In the genomic region with DNA sequence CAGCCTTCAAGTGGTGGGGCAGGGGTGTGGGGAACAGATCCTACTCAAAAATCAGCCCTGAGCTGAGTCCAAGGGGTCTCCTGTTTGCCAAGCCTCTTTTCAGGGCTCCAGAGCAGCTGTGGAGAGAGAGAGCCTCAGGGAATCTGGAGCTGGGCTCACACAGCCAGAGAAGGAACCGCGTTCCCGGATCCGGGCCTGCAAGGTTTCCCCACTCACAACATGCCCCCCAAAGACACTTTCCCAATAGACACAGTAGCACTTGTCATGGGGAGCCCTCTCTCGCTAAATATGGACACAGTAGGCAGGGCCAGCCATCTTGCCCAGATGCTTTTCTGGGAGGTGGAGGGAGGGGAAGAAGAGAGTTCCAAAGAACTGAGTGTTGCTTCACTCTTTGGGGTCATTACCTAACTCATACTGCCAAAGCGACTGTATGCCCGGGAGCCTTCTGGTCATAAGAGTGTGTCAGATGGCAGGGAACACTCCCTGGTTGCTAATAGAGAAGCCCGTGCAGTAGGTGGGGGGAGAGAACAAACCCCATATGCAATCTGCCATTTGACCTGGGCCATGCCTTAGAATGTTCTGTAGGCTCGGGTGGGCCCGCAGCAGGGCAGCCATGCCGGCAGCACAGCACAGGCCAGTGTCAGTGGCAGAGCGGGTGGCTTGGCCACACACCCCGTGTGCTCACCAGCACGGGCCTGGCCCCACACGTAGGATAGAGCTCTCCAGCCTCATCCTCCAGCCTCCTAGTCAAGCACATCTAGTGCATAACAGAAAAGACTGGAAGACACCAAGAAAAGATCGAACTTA, we compare ENCODE assay signal across 14 cellular contexts.
DNase-seq lines count a peak whose midpoint lies in the region; ATAC-seq and TF ChIP-seq lines count a peak whose summit lies in the region.
"Had no signal": no experiment of that assay in that cellular context is flagged by ENCODE, and none has a peak within 500 bp of the region (broad histone marks: within the 10 kb centered on the region; RNA-seq: fewer than 3 reads in every experiment).

No MANE protein-coding gene starts in this region.

- no peak for ATAC-seq in HG02938 (IDR thresholded peaks at IDR 0.05; ENCODE audit: unreplicated experiment)
- ATAC-seq in activated T-cell treated with anti-CD3 and anti-CD28 coated beads, Interleukin-2, amount 50 U/mL, for 4 hours: no peak
- ATAC-seq: stimulated activated naive CD8-positive, alpha-beta T cell treated with anti-CD3 and anti-CD28 coated beads, Interleukin-15, amount 100 ng/mL, for 72 hours had no signal

- H3K4me3 Mint-ChIP-seq in nephron: no peak overlapping the region
- no peak overlapping the region for H3K4me3 Mint-ChIP-seq in activated T-cell treated with anti-CD3 and anti-CD28 coated beads, Interleukin-2, amount 50 U/mL, for 4 hours
- H3K4me3 Mint-ChIP-seq: stimulated activated naive CD8-positive, alpha-beta T cell treated with anti-CD3 and anti-CD28 coated beads, Interleukin-15, amount 100 ng/mL, for 72 hours; T-helper 2 cell treated with Interferon-gamma antibody and Interleukin-4, amounts not matched to agents 5 μg/mL and 100 μg/mL, for 36 hours had no signal

- TF ChIP-seq CTCF in BJ (IDR thresholded peaks at IDR 0.05; ENCODE audit: insufficient read depth, low read depth, low read length) (no peak), nephron (IDR thresholded peaks at IDR 0.05; ENCODE audit: unreplicated experiment in 3 of 3) (no peak)

- no peaks in the 10 kb centered on the region for H3K27me3 ChIP-seq in BJ (ENCODE audit: control insufficient read depth, insufficient read depth, low read length)
- H3K27me3 ChIP-seq in effector memory CD4-positive, alpha-beta T cell (replicated peaks; ENCODE audit: control insufficient read depth, insufficient read depth, low read length, poor library complexity, severe bottlenecking): no peaks in the 10 kb centered on the region
- H3K27me3 ChIP-seq: breast epithelium, esophagus squamous epithelium had no signal

- H3K36me3 ChIP-seq in BJ (ENCODE audit: control insufficient read depth, insufficient read depth, low read length): no peaks in the 10 kb centered on the region; the same call in 1 of the 2 replicates
- no peaks in the 10 kb centered on the region for H3K36me3 ChIP-seq in effector memory CD4-positive, alpha-beta T cell (ENCODE audit: control insufficient read depth, insufficient read depth, low read length)
- H3K36me3 ChIP-seq: breast epithelium had no signal

- peaks cover 79% of the 10 kb centered on the region for H3K4me1 Mint-ChIP-seq in nephron
- H3K4me1 Mint-ChIP-seq in activated T-cell treated with anti-CD3 and anti-CD28 coated beads, Interleukin-2, amount 50 U/mL, for 4 hours (ENCODE audit: low read depth): peaks cover 29% of the 10 kb centered on the region

- H3K27ac ChIP-seq in effector memory CD4-positive, alpha-beta T cell (ENCODE audit: insufficient read depth, low read length, poor library complexity, severe bottlenecking): no peak overlapping the region

- H3K36me3 Mint-ChIP-seq in nephron (ENCODE audit: low read depth): peaks cover 7% of the 10 kb centered on the region
- H3K36me3 Mint-ChIP-seq in activated T-cell treated with anti-CD3 and anti-CD28 coated beads, Interleukin-2, amount 50 U/mL, for 4 hours (ENCODE audit: insufficient read depth): peaks cover 16% of the 10 kb centered on the region

- H3K9me3 Mint-ChIP-seq in nephron: no peaks in the 10 kb centered on the region
- no peaks in the 10 kb centered on the region for H3K9me3 Mint-ChIP-seq in activated T-cell treated with anti-CD3 and anti-CD28 coated beads, Interleukin-2, amount 50 U/mL, for 4 hours
- H3K9me3 Mint-ChIP-seq: stimulated activated naive CD8-positive, alpha-beta T cell treated with anti-CD3 and anti-CD28 coated beads, Interleukin-15, amount 100 ng/mL, for 72 hours; T-helper 2 cell treated with Interferon-gamma antibody and Interleukin-4, amounts not matched to agents 5 μg/mL and 100 μg/mL, for 36 hours had no signal

- no peak overlapping the region for H3K4me3 ChIP-seq in BJ (ENCODE audit: low read depth, low read length)
- H3K4me3 ChIP-seq in effector memory CD4-positive, alpha-beta T cell (ENCODE audit: insufficient read depth, low read depth, low read length, poor library complexity, severe bottlenecking): no peak overlapping the region
- H3K4me3 ChIP-seq: breast epithelium, esophagus squamous epithelium had no signal

- peaks cover 14% of the 10 kb centered on the region for H3K4me1 ChIP-seq in effector memory CD4-positive, alpha-beta T cell (ENCODE audit: control insufficient read depth, insufficient read depth, low read length, poor library complexity, severe bottlenecking)

- CTCF ChIA-PET in BJ (lab: Yijun Ruan, JAX): interaction anchor here (3.2 kb wide), 1 partner anchor 120 kb away, joined by 11 read pairs; a partner anchor contains a TSS

- H3K9me3 ChIP-seq in effector memory CD4-positive, alpha-beta T cell (ENCODE audit: control insufficient read depth, low read length): no peaks in the 10 kb centered on the region
- H3K9me3 ChIP-seq: breast epithelium, esophagus squamous epithelium had no signal

- POLR2A ChIA-PET in BJ (lab: Charles Lee): no interaction called here

- DNase-seq in BJ (ENCODE audit: low read depth): peak; percentile 31
- peak; percentile 94 for DNase-seq in MV-4-11 (lab: John Stamatoyannopoulos, UW)
- DNase-seq in fibroblast of peridontal ligament (ENCODE audit: extremely low read depth): peak; percentile 40
- no peak for DNase-seq in effector memory CD4-positive, alpha-beta T cell
- DNase-seq in activated T-cell treated with anti-CD3 and anti-CD28 coated beads, Interleukin-2, amount 50 U/mL, for 4 hours: no peak
- DNase-seq in SHP77 treated with DMSO at 0.1 percent for 48 hours (lab: John Stamatoyannopoulos, UW): no peak
- DNase-seq: esophagus squamous epithelium; midbrain; NCI-H510A treated with DMSO at 0.1 percent for 48 hours; stimulated activated naive CD8-positive, alpha-beta T cell treated with anti-CD3 and anti-CD28 coated beads, Interleukin-15, amount 100 ng/mL, for 72 hours had no signal

- peaks cover 6% of the 10 kb centered on the region for H3K27me3 Mint-ChIP-seq in nephron (ENCODE audit: low read depth)
- no peaks in the 10 kb centered on the region for H3K27me3 Mint-ChIP-seq in activated T-cell treated with anti-CD3 and anti-CD28 coated beads, Interleukin-2, amount 50 U/mL, for 4 hours (ENCODE audit: low read depth)
- H3K27me3 Mint-ChIP-seq: stimulated activated naive CD8-positive, alpha-beta T cell treated with anti-CD3 and anti-CD28 coated beads, Interleukin-15, amount 100 ng/mL, for 72 hours had no signal

- H3K27ac Mint-ChIP-seq in nephron: peak overlapping the region; percentile 7 to 94 (median 82)
- H3K27ac Mint-ChIP-seq: stimulated activated naive CD8-positive, alpha-beta T cell treated with anti-CD3 and anti-CD28 coated beads, Interleukin-15, amount 100 ng/mL, for 72 hours had no signal

Comparison
In these comparisons a context has a peak if more than half of its experiments do, and no peak if none do; other contexts are left out.
1. DNase-seq: peak in BJ (single experiment), MV-4-11 (single experiment) and fibroblast of peridontal ligament (single experiment); none in effector memory CD4-positive, alpha-beta T cell (0 of 3), activated T-cell treated with anti-CD3 and anti-CD28 coated beads, Interleukin-2, amount 50 U/mL, for 4 hours (single experiment) and SHP77 treated with DMSO at 0.1 percent for 48 hours (single experiment).